In genomic region chr3:135038191-135038590, GRCh38 we compare ENCODE assay signal across 22 cellular contexts.
DNase-seq lines count a peak whose midpoint lies in the region; ATAC-seq and TF ChIP-seq lines count a peak whose summit lies in the region.
"Had no signal": no experiment of that assay in that cellular context is flagged by ENCODE, and none has a peak within 500 bp of the region (broad histone marks: within the 10 kb centered on the region; RNA-seq: fewer than 3 reads in every experiment).

No MANE protein-coding gene starts in this region.

- H3K4me3 ChIP-seq in endodermal cell (ENCODE audit: low read length) (no peak overlapping the region), thyroid gland (replicated peaks in 1 of 3) (no peak overlapping the region)
- H3K4me3 ChIP-seq: BLaER1, GM12878, GM23338 had no signal

- intact Hi-C loops in thyroid gland (cut with DNase I) = no loop called here

- no peak for TF ChIP-seq POLR2A in thyroid gland (IDR thresholded peaks at IDR 0.05)

- DNase-seq in Caki2 (ENCODE audit: low read depth) = peak; percentile 54
- DNase-seq in endodermal cell = peak; percentile 3
- no peak for DNase-seq in nephron progenitor cell
- peak; percentile 61 to 63 for DNase-seq in thyroid gland
- DNase-seq in NCI-H2196 (lab: John Stamatoyannopoulos, UW; ENCODE audit: unreplicated experiment) = no peak
- no peak for DNase-seq in NCI-H2081 treated with DMSO at 0.1 percent for 48 hours (lab: John Stamatoyannopoulos, UW)
- DNase-seq: Caco-2; CD4-positive, CD25-positive, alpha-beta regulatory T cell; CD8-positive, alpha-beta T cell; DMS 273 treated with DMSO at 0.1 percent for 48 hours; DMS79; EL; GDM1; H7 had no signal

- in situ Hi-C loops in Caki2 (cut with HindIII; ENCODE audit: low pct_unique_long_range_greater_than_20kb, low sequenced_read_pairs) = no loop called here

- H3K27me3 ChIP-seq in endodermal cell (ENCODE audit: control insufficient read depth, insufficient read depth, low read length, poor library complexity, severe bottlenecking) (peaks cover 8% of the 10 kb centered on the region), thyroid gland (no peaks in the 10 kb centered on the region)
- H3K27me3 ChIP-seq: BLaER1 had no signal

- no peak overlapping the region for H3K27ac ChIP-seq in endodermal cell (ENCODE audit: low read depth, low read length)
- H3K27ac ChIP-seq in thyroid gland = peak overlapping the region; percentile 31 to 66 (median 53)
- H3K27ac ChIP-seq: 22Rv1, BLaER1, C4-2B had no signal

- no peak for TF ChIP-seq CTCF in endodermal cell (conservative IDR thresholded peaks at IDR 0.05)
- no peak for TF ChIP-seq CTCF in nephron progenitor cell (IDR thresholded peaks at IDR 0.05)
- TF ChIP-seq CTCF in thyroid gland (IDR thresholded peaks at IDR 0.05) = no peak

- H3K36me3 ChIP-seq in endodermal cell (ENCODE audit: control insufficient read depth, insufficient read depth, low read length) (no peaks in the 10 kb centered on the region), thyroid gland (no peaks in the 10 kb centered on the region)
- H3K36me3 ChIP-seq: BLaER1 had no signal

- peaks cover 8% of the 10 kb centered on the region for H3K4me1 ChIP-seq in endodermal cell (ENCODE audit: control insufficient read depth, insufficient read depth, low read length)
- peaks cover 38 to 40% of the 10 kb centered on the region in 2 donors for H3K4me1 ChIP-seq in thyroid gland

- H3K4me1 Mint-ChIP-seq in endodermal cell (peaks cover 37% of the 10 kb centered on the region), nephron progenitor cell (peaks cover 71% of the 10 kb centered on the region)
- H3K4me1 Mint-ChIP-seq: B cell; CD4-positive, CD25-positive, alpha-beta regulatory T cell had no signal

- H3K9me3 Mint-ChIP-seq in endodermal cell = peaks cover 9% of the 10 kb centered on the region
- H3K9me3 Mint-ChIP-seq in nephron progenitor cell = peaks cover 3% of the 10 kb centered on the region
- H3K9me3 Mint-ChIP-seq: CD8-positive, alpha-beta T cell; GM23338 had no signal

- WGBS in endodermal cell (ENCODE audit: insufficient coverage in 1 of 2, insufficient read length in 1 of 2), 2 experiments = 93 to 96% methylated on average over 4 to 5 of the region's 5 CpGs
- 36 to 41% methylated on average over 5 of the region's 5 CpGs for WGBS in thyroid gland, 2 donors

- ATAC-seq in GM18502 (IDR thresholded peaks at IDR 0.05; ENCODE audit: poor library complexity, unreplicated experiment) = no peak
- ATAC-seq: CD8-positive, alpha-beta T cell; GM12878; GM23338; HCT116 had no signal

- H3K9ac ChIP-seq in endodermal cell (ENCODE audit: extremely low read depth, low read length, poor library complexity, severe bottlenecking) = no peak overlapping the region
- H3K9ac ChIP-seq: BLaER1 had no signal

- H3K36me3 Mint-ChIP-seq in endodermal cell (ENCODE audit: low read depth) (no peaks in the 10 kb centered on the region), nephron progenitor cell (ENCODE audit: low read depth) (no peaks in the 10 kb centered on the region)
- H3K36me3 Mint-ChIP-seq: CD4-positive, CD25-positive, alpha-beta regulatory T cell; CD8-positive, alpha-beta T cell had no signal

- H3K9me3 ChIP-seq in endodermal cell (ENCODE audit: control insufficient read depth, low read length) (no peaks in the 10 kb centered on the region), thyroid gland (no peaks in the 10 kb centered on the region)
- H3K9me3 ChIP-seq: BLaER1, Caco-2 had no signal

- H3K27ac Mint-ChIP-seq in endodermal cell (no peak overlapping the region), nephron progenitor cell (peak overlapping the region; percentile 94)
- H3K27ac Mint-ChIP-seq: B cell; CD4-positive, CD25-positive, alpha-beta regulatory T cell; CD8-positive, alpha-beta T cell; GM23338 had no signal

- H3K27me3 Mint-ChIP-seq in endodermal cell (ENCODE audit: insufficient read depth) (peaks cover 32% of the 10 kb centered on the region), nephron progenitor cell (ENCODE audit: low read depth, poor library complexity) (peaks cover 2% of the 10 kb centered on the region)
- H3K27me3 Mint-ChIP-seq: CD4-positive, CD25-positive, alpha-beta regulatory T cell had no signal

- H3K4me3 Mint-ChIP-seq in endodermal cell = no peak overlapping the region
- no peak overlapping the region for H3K4me3 Mint-ChIP-seq in nephron progenitor cell
- H3K4me3 Mint-ChIP-seq: B cell; CD4-positive, CD25-positive, alpha-beta regulatory T cell; CD8-positive, alpha-beta T cell; GM23338 had no signal

Comparison
In these comparisons a context has a peak if more than half of its experiments do, and no peak if none do; other contexts are left out.
1. DNase-seq: peak in Caki2 (single experiment), endodermal cell (single experiment) and thyroid gland (2 of 2); none in nephron progenitor cell (single experiment), NCI-H2196 (single experiment) and NCI-H2081 treated with DMSO at 0.1 percent for 48 hours (single experiment).